1 cellular context compared by ENCODE assay signal in genomic region chr17:45021607-45022287, GRCh38.
TF ChIP-seq lines count a peak whose summit lies in the region.

No MANE protein-coding gene starts in this region.

TF ChIP-seq in IMR-90, 13 proteins besides CTCF, POLR2A, EP300 and RAD21:
- TF ChIP-seq RCOR1 (IDR thresholded peaks at IDR 0.05; ENCODE audit: insufficient replicate concordance, low read length) (no peak), RFX5 (IDR thresholded peaks at IDR 0.05; ENCODE audit: low read depth, low read length) (no peak), FOS (IDR thresholded peaks at IDR 0.05; ENCODE audit: low read depth, low read length) (no peak), MAZ (IDR thresholded peaks at IDR 0.05; ENCODE audit: borderline replicate concordance, low read depth, low read length) (peak; percentile 27; the same call in 1 of the 2 replicates), CEBPB (IDR thresholded peaks at IDR 0.05; ENCODE audit: low read depth, low read length) (no peak), SMC3 (IDR thresholded peaks at IDR 0.05; ENCODE audit: low read depth, low read length) (peak; percentile 89), NFE2L2 (IDR thresholded peaks at IDR 0.05; ENCODE audit: low read depth, low read length) (no peak)
